In the genomic region with DNA sequence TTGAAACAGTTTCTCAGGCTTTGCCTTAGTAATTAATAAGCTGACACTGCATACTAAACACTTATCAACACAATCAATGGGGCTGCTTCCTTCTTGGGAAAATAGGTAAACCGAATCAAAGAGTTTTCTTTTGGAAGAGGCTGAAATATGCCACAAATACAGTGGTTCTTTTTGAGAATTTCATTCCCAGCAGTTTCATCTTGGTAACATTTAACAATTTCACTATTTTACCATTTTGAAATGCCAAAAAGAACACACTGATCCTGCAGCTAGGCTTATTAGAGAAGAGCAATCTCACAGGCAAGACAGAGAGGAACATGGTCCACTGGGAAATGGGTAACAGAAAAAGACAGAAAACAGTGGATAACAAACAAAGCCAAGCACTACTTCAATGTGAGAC, we compare ENCODE assay signal across 14 cellular contexts.
"Had no signal": no experiment of that assay in that cellular context is flagged by ENCODE, and none has a peak within 500 bp of the region (broad histone marks: within the 10 kb centered on the region; RNA-seq: fewer than 3 reads in every experiment).

No MANE protein-coding gene starts in this region.

- H3K9me3 ChIP-seq: colonic mucosa had no signal

- H3K9me3 Mint-ChIP-seq: activated naive CD4-positive, alpha-beta T cell treated with anti-CD3 and anti-CD28 coated beads for 36 hours; activated naive CD8-positive, alpha-beta T cell treated with anti-CD3 and anti-CD28 coated beads, Interleukin-2, amount 50 U/mL, for 24 hours; naive B cell; T-cell; type B pancreatic cell had no signal

- H3K4me3 ChIP-seq: cardiac muscle cell, colonic mucosa, lung had no signal

- DNase-seq: activated CD4-positive, CD25-positive, alpha-beta regulatory T cell treated with anti-CD3 and anti-CD28 coated beads, Interleukin-2, amount 50 U/mL, for 72 hours; activated naive CD4-positive, alpha-beta T cell treated with anti-CD3 and anti-CD28 coated beads for 36 hours; activated naive CD8-positive, alpha-beta T cell treated with anti-CD3 and anti-CD28 coated beads, Interleukin-2, amount 50 U/mL, for 24 hours; activated T-cell treated with anti-CD3 and anti-CD28 coated beads for 4 hours; colonic mucosa; foreskin keratinocyte; left colon; naive B cell; stimulated activated CD4-positive, alpha-beta T cell treated with anti-CD3 and anti-CD28 coated beads, Interleukin-4, amount 100 ng/mL, for 1 hour; stimulated activated naive CD4-positive, alpha-beta T cell treated with Interleukin-2 at 50 U/mL for 16 hours; T-cell had no signal

- H3K27ac ChIP-seq: cardiac muscle cell, colonic mucosa, foreskin keratinocyte had no signal

- H3K27ac Mint-ChIP-seq: activated naive CD4-positive, alpha-beta T cell treated with anti-CD3 and anti-CD28 coated beads for 36 hours; activated naive CD8-positive, alpha-beta T cell treated with anti-CD3 and anti-CD28 coated beads, Interleukin-2, amount 50 U/mL, for 24 hours; type B pancreatic cell had no signal

- ATAC-seq: activated naive CD8-positive, alpha-beta T cell treated with anti-CD3 and anti-CD28 coated beads, Interleukin-2, amount 50 U/mL, for 24 hours; foreskin keratinocyte; left colon; T-cell had no signal

- H3K36me3 ChIP-seq: cardiac muscle cell, colonic mucosa had no signal

- H3K36me3 Mint-ChIP-seq: naive B cell, T-cell, type B pancreatic cell had no signal

- H3K4me3 Mint-ChIP-seq: activated naive CD4-positive, alpha-beta T cell treated with anti-CD3 and anti-CD28 coated beads for 36 hours; activated naive CD8-positive, alpha-beta T cell treated with anti-CD3 and anti-CD28 coated beads, Interleukin-2, amount 50 U/mL, for 24 hours; T-cell had no signal

- H3K4me1 ChIP-seq: foreskin keratinocyte had no signal
